ENCODE assay signal across 19 cellular contexts in genomic region chr5:104088876-104089778, GRCh38.
DNase-seq lines count a peak whose midpoint lies in the region; ATAC-seq, FAIRE-seq and TF ChIP-seq lines count a peak whose summit lies in the region.
"Had no signal": no experiment of that assay in that cellular context is flagged by ENCODE, and none has a peak within 500 bp of the region (broad histone marks: within the 10 kb centered on the region; RNA-seq: fewer than 3 reads in every experiment).

No MANE protein-coding gene starts in this region.

- H3K27ac Mint-ChIP-seq in CD4-positive, alpha-beta T cell: no peak overlapping the region
- H3K27ac Mint-ChIP-seq: activated naive CD8-positive, alpha-beta T cell treated with anti-CD3 and anti-CD28 coated beads, Interleukin-2, amount 10 ng/mL, durations not matched to agents 7 days and 5 days had no signal

- H3K4me1 Mint-ChIP-seq in CD4-positive, alpha-beta T cell (ENCODE audit: low read depth): no peaks in the 10 kb centered on the region
- H3K4me1 Mint-ChIP-seq: activated naive CD8-positive, alpha-beta T cell treated with anti-CD3 and anti-CD28 coated beads, Interleukin-2, amount 10 ng/mL, durations not matched to agents 7 days and 5 days had no signal

- no peaks in the 10 kb centered on the region for H3K27me3 Mint-ChIP-seq in CD4-positive, alpha-beta T cell
- H3K27me3 Mint-ChIP-seq: activated naive CD8-positive, alpha-beta T cell treated with anti-CD3 and anti-CD28 coated beads, Interleukin-2, amount 10 ng/mL, durations not matched to agents 7 days and 5 days had no signal

- no peak overlapping the region for H3K4me3 Mint-ChIP-seq in CD4-positive, alpha-beta T cell
- H3K4me3 Mint-ChIP-seq: activated naive CD8-positive, alpha-beta T cell treated with anti-CD3 and anti-CD28 coated beads, Interleukin-2, amount 10 ng/mL, durations not matched to agents 7 days and 5 days had no signal

- CTCF ChIA-PET in CD4-positive, alpha-beta T cell (lab: Charles Lee): no interaction called here

- POLR2A ChIA-PET in CD4-positive, alpha-beta T cell (lab: Charles Lee): no interaction called here

- no peak overlapping the region for H3K27ac ChIP-seq in CD4-positive, alpha-beta T cell (ENCODE audit: low read depth, low read length)
- H3K27ac ChIP-seq: BLaER1, heart left ventricle, testis had no signal

- peaks cover 3% of the 10 kb centered on the region for H3K9me3 Mint-ChIP-seq in CD4-positive, alpha-beta T cell
- H3K9me3 Mint-ChIP-seq: activated naive CD8-positive, alpha-beta T cell treated with anti-CD3 and anti-CD28 coated beads, Interleukin-2, amount 10 ng/mL, durations not matched to agents 7 days and 5 days had no signal

- intact Hi-C loops in CD4-positive, alpha-beta T cell (cut with DNase I, micrococcal nuclease): no loop called here

- H3K9me3 ChIP-seq in CD4-positive, alpha-beta T cell (ENCODE audit: control insufficient read depth, low read length): no peaks in the 10 kb centered on the region
- H3K9me3 ChIP-seq: BLaER1, heart left ventricle, testis had no signal

- DNase-seq in EH (ENCODE audit: low read depth) (peak; percentile 73), SW480 (ENCODE audit: low spot score) (peak; percentile 68), SHP77 (lab: John Stamatoyannopoulos, UW) (no peak)
- DNase-seq in CD4-positive, alpha-beta T cell: no peak
- DNase-seq: activated CD4-positive, alpha-beta T cell treated with anti-CD3 and anti-CD28 coated beads for 48 hours; activated naive CD8-positive, alpha-beta T cell treated with anti-CD3 and anti-CD28 coated beads, Interleukin-2, amount 10 ng/mL, durations not matched to agents 7 days and 5 days; DMS79 treated with DMSO at 0.1 percent for 48 hours; heart left ventricle; left cardiac atrium; NCI-H1105; NCI-H510A; stimulated activated CD4-positive, alpha-beta T cell treated with anti-CD3 and anti-CD28 coated beads, Interleukin-15, amount 100 ng/mL, for 24 hours; testis had no signal

- peak; percentile 36 for FAIRE-seq in islet of Langerhans (lab: Jason Lieb, UNC)
- FAIRE-seq: GM12892 had no signal

- H3K27me3 ChIP-seq in CD4-positive, alpha-beta T cell (ENCODE audit: control insufficient read depth, insufficient read depth, low read length): no peaks in the 10 kb centered on the region
- H3K27me3 ChIP-seq: BLaER1, heart left ventricle, testis had no signal

- no peak for TF ChIP-seq CTCF in CD4-positive, alpha-beta T cell (IDR thresholded peaks at IDR 0.05)

- ATAC-seq in HG02885 (IDR thresholded peaks at IDR 0.05; ENCODE audit: poor library complexity, unreplicated experiment) (peak; percentile 73), HG03354 (IDR thresholded peaks at IDR 0.05; ENCODE audit: poor library complexity, severe bottlenecking, unreplicated experiment) (no peak), HG03025 (IDR thresholded peaks at IDR 0.05; ENCODE audit: low FRiP score, unreplicated experiment) (no peak)
- no peak for ATAC-seq in CD4-positive, alpha-beta T cell (ENCODE audit: poor library complexity)
- ATAC-seq: heart left ventricle, left cardiac atrium had no signal

- no peaks in the 10 kb centered on the region for H3K36me3 Mint-ChIP-seq in CD4-positive, alpha-beta T cell (ENCODE audit: low read depth)
- H3K36me3 Mint-ChIP-seq: activated naive CD8-positive, alpha-beta T cell treated with anti-CD3 and anti-CD28 coated beads, Interleukin-2, amount 10 ng/mL, durations not matched to agents 7 days and 5 days had no signal

Comparison
In these comparisons a context has a peak if more than half of its experiments do, and no peak if none do; other contexts are left out.
1. DNase-seq: peak in EH (single experiment) and SW480 (single experiment); none in CD4-positive, alpha-beta T cell (0 of 10) and SHP77 (0 of 2).